17 cellular contexts compared by ENCODE assay signal in the genomic region with DNA sequence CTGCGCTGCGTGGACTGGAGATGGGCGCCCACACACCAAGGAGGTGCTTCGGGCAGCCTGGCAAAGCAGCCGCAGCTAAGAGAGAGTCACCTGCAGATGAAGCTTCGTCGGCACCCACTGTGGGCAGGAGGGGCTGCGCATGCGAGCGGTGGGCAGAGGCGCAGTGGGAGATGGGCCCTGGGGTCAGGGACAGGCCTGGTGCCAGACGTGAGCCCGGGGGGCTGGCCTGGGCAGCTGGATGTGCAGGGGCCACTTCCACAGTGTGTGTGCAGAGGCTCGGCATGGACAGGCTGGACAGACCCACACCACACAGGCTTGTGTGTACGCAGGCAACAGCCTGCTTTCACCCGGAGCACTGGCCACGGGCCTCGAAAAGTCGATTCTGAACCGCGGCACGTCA. TPM values are rescaled to one million over a fixed set of nuclear protein-coding genes. Genes with fewer than 3 reads are reported as not detected.
DNase-seq lines count a peak whose midpoint lies in the region; ATAC-seq, FAIRE-seq and TF ChIP-seq lines count a peak whose summit lies in the region.
"Had no signal": no experiment of that assay in that cellular context is flagged by ENCODE, and none has a peak within 500 bp of the region (broad histone marks: within the 10 kb centered on the region; RNA-seq: fewer than 3 reads in every experiment).

No MANE protein-coding gene starts in this region.

- H2BK20ac ChIP-seq in H1 (ENCODE audit: low read length), result no peak overlapping the region

- intact Hi-C loops in HepG2 (cut with micrococcal nuclease; ENCODE audit: unreplicated experiment), result no loop called here
- intact Hi-C loops in right lobe of liver (cut with DNase I), result no loop called here

- CTCF ChIA-PET in HepG2 (lab: Yijun Ruan, JAX; ENCODE audit: low intra/inter-chr PET ratio, low total read pairs), result no interaction called here
- CTCF ChIA-PET in H1 (lab: Charles Lee; ENCODE audit: partially characterized antibody), result no interaction called here

- H3K79me2 ChIP-seq in HepG2 (ENCODE audit: insufficient read depth, low read length), result no peaks in the 10 kb centered on the region
- H3K79me2 ChIP-seq in H1 (ENCODE audit: control insufficient read depth in 1 of 2, insufficient read depth in 2 of 2, low read length in 2 of 2), result no peaks in the 10 kb centered on the region; a peak in 1 of 4 replicates

- H3K79me1 ChIP-seq in H1 (ENCODE audit: low read depth, low read length), result peaks cover 9% of the 10 kb centered on the region

- H3K4me1 ChIP-seq in HepG2 (ENCODE audit: insufficient read depth, low read length), result peaks cover 7% of the 10 kb centered on the region; the same call in 1 of the 2 replicates
- H3K4me1 ChIP-seq in right lobe of liver, result no peaks in the 10 kb centered on the region
- H3K4me1 ChIP-seq in H1 (replicated peaks in 1 of 4; ENCODE audit: control insufficient read depth in 3 of 4, insufficient read depth in 4 of 4, low read length in 3 of 4), result no peaks in the 10 kb centered on the region

- no peak overlapping the region for H2AK5ac ChIP-seq in H1 (ENCODE audit: low read depth, low read length)

- ATAC-seq in HepG2 (no peak), right lobe of liver (no peak)

- POLR2A ChIA-PET in HepG2 (lab: Yijun Ruan, JAX) (no interaction called here), H1 (lab: Charles Lee; ENCODE audit: partially characterized antibody) (no interaction called here)

- 0 out of 2 replicates have a peak overlapping the region, but pooled peaks have one; percentile 25 for H4K8ac ChIP-seq in H1 (ENCODE audit: extremely low read depth, insufficient read depth, low read length)

- no peak overlapping the region for H2BK120ac ChIP-seq in H1 (replicated peaks; ENCODE audit: low read depth, low read length)

- H3K9me3 ChIP-seq in HepG2 (ENCODE audit: low read length), result no peaks in the 10 kb centered on the region
- no peaks in the 10 kb centered on the region for H3K9me3 ChIP-seq in right lobe of liver
- no peaks in the 10 kb centered on the region for H3K9me3 ChIP-seq in H1 (ENCODE audit: insufficient read depth in 2 of 2, low read depth in 1 of 2, low read length in 1 of 2)

- H3K23ac ChIP-seq in H1 (ENCODE audit: insufficient read length), result no peak overlapping the region

- no peak for FAIRE-seq in HepG2 (lab: Jason Lieb, UNC)
- FAIRE-seq in H1 (lab: Jason Lieb, UNC), result no peak
- FAIRE-seq: GM12891, GM18507 had no signal

- no peak overlapping the region for H3K4ac ChIP-seq in H1 (replicated peaks; ENCODE audit: insufficient read length, low read depth, low read length)

- TF ChIP-seq POLR2A in HepG2 (IDR thresholded peaks at IDR 0.05; ENCODE audit: insufficient read depth in 1 of 2, low read depth in 2 of 2, low read length in 2 of 2), result no peak
- no peak for TF ChIP-seq POLR2A in right lobe of liver (IDR thresholded peaks at IDR 0.05)
- TF ChIP-seq POLR2A in H1 (IDR thresholded peaks at IDR 0.05; ENCODE audit: control extremely low read depth in 1 of 2, low read depth in 2 of 2, low read length in 2 of 2), result no peak

- peaks cover 29 to 72% of the 10 kb centered on the region in 2 experiments for H3K36me3 ChIP-seq in HepG2 (replicated peaks in 1 of 2; ENCODE audit: control insufficient read depth in 1 of 2, insufficient read depth in 2 of 2, low read length in 2 of 2)
- H3K36me3 ChIP-seq in right lobe of liver, result peaks cover 0 to 64% (median 12%) of the 10 kb centered on the region in 4 donors
- peaks cover 7 to 62% (median 24%) of the 10 kb centered on the region in 4 experiments; a peak in 7 of 8 replicates for H3K36me3 ChIP-seq in H1 (ENCODE audit: control insufficient read depth in 2 of 4, insufficient read depth in 4 of 4, low read length in 3 of 4)

- no peak overlapping the region for H2AFZ ChIP-seq in HepG2 (ENCODE audit: low read length)
- H2AFZ ChIP-seq in H1 (ENCODE audit: low read length), result no peak overlapping the region

- DNase-seq in HepG2 (ENCODE audit: low spot score) (no peak), right lobe of liver (no peak), H1 (ENCODE audit: low read depth in 1 of 2, low spot score in 2 of 2) (no peak), NCI-H748 (lab: John Stamatoyannopoulos, UW; ENCODE audit: unreplicated experiment) (no peak)
- DNase-seq in stimulated activated CD4-positive, alpha-beta T cell treated with anti-CD3 and anti-CD28 coated beads, Interleukin-15, amount 100 ng/mL, for 24 hours, result no peak
- DNase-seq: C1 segment of cervical spinal cord, Calu3, COR-L47, DMS53, DMS79 treated with DMSO at 0.1 percent for 48 hours, GF-D8, GOT3, H7, HCEC 1CT had no signal

- no peak overlapping the region for H3K14ac ChIP-seq in H1 (ENCODE audit: insufficient read length)

- H4K20me1 ChIP-seq in HepG2 (ENCODE audit: insufficient read depth, low read length) (no peaks in the 10 kb centered on the region), H1 (replicated peaks in 1 of 2; ENCODE audit: control insufficient read depth in 1 of 2, insufficient read depth in 2 of 2, low read length in 2 of 2) (peaks cover 5 to 22% of the 10 kb centered on the region in 2 experiments)

- BruUV-seq in HepG2 (replicated peaks; lab: Mats Ljungman, UMichigan), result no TSS peak

- no peak overlapping the region for H2BK12ac ChIP-seq in H1 (ENCODE audit: low read depth, low read length)

- H2BK5ac ChIP-seq in H1 (ENCODE audit: low read depth, low read length), result 0 out of 2 replicates have a peak overlapping the region, but pooled peaks have one; percentile 16

- H3K27me3 ChIP-seq in HepG2 (ENCODE audit: control insufficient read depth in 1 of 2, insufficient read depth in 2 of 2, low read length in 2 of 2), result no peaks in the 10 kb centered on the region; a peak in 1 of 5 replicates
- no peaks in the 10 kb centered on the region for H3K27me3 ChIP-seq in right lobe of liver
- no peaks in the 10 kb centered on the region for H3K27me3 ChIP-seq in H1 (replicated peaks in 1 of 4; ENCODE audit: control insufficient read depth in 3 of 4, extremely low read depth in 1 of 4, insufficient read depth in 3 of 4, low read length in 3 of 4)

- H4K91ac ChIP-seq in H1 (replicated peaks; ENCODE audit: insufficient read length, low read length), result no peak overlapping the region

- in situ Hi-C loops in HepG2 (cut with HindIII; ENCODE audit: extremely low pct_ligation_motif_present, low pct_unique_long_range_greater_than_20kb), result no loop called here

- TF ChIP-seq EP300 in HepG2 (IDR thresholded peaks at IDR 0.05; ENCODE audit: low read depth in 2 of 2, low read length in 2 of 2) (no peak), HepG2 (CRISPR knock-in tag; IDR thresholded peaks at IDR 0.05; ENCODE audit: borderline replicate concordance) (no peak), H1 (IDR thresholded peaks at IDR 0.05; ENCODE audit: borderline replicate concordance in 1 of 2, low read depth in 2 of 2, low read length in 2 of 2) (no peak)

- H3K23me2 ChIP-seq in H1 (ENCODE audit: low read depth, low read length), result no peaks in the 10 kb centered on the region

- H3K27ac ChIP-seq in HepG2 (ENCODE audit: extremely low read length, insufficient read depth, low read length) (no peak overlapping the region), right lobe of liver (no peak overlapping the region), H1 (ENCODE audit: low read depth, low read length) (no peak overlapping the region)

- no peak overlapping the region for H3K56ac ChIP-seq in H1 (replicated peaks; ENCODE audit: insufficient read length, low read depth, low read length)

- TF ChIP-seq CTCF in HepG2 (CRISPR knock-in tag; IDR thresholded peaks at IDR 0.05) (no peak), right lobe of liver (IDR thresholded peaks at IDR 0.05) (no peak), H1 (IDR thresholded peaks at IDR 0.05; ENCODE audit: control extremely low read depth in 1 of 3, insufficient read depth in 1 of 3, low read depth in 1 of 3, low read length in 3 of 3) (no peak)

- H3K9ac ChIP-seq in HepG2 (ENCODE audit: insufficient read depth, low read depth, low read length) (no peak overlapping the region), H1 (replicated peaks in 1 of 4; ENCODE audit: extremely low read depth in 1 of 4, low read depth in 3 of 4, low read length in 3 of 4) (no peak overlapping the region)

- no peak overlapping the region for H3K4me3 ChIP-seq in HepG2 (replicated peaks in 1 of 3; ENCODE audit: insufficient read depth in 1 of 3, low read depth in 2 of 3, low read length in 3 of 3)
- H3K4me3 ChIP-seq in right lobe of liver, result no peak overlapping the region
- H3K4me3 ChIP-seq in H1 (ENCODE audit: extremely low read depth in 1 of 4, insufficient read depth in 2 of 4, low read depth in 3 of 4, low read length in 4 of 4), result no peak overlapping the region

- no peak overlapping the region for H4K5ac ChIP-seq in H1 (ENCODE audit: insufficient read length, low read depth, low read length)

- H2BK15ac ChIP-seq in H1 (ENCODE audit: low read length), result no peak overlapping the region

- TF ChIP-seq RAD21 in HepG2 (CRISPR knock-in tag; IDR thresholded peaks at IDR 0.05) (no peak), H1 (IDR thresholded peaks at IDR 0.05 in 1 of 2, conservative IDR thresholded peaks at IDR 0.05 in 1 of 2; ENCODE audit: low read depth in 2 of 2, low read length in 2 of 2) (no peak)

- H3K4me2 ChIP-seq in HepG2 (ENCODE audit: low read depth, low read length) (no peak overlapping the region), H1 (ENCODE audit: insufficient read depth in 1 of 2, low read depth in 2 of 2, low read length in 2 of 2) (no peak overlapping the region)

- whole genome bisulfite sequencing in HepG2 (ENCODE audit: low lambda C conversion rate), result 97% methylated on average over 15 of the region's 22 CpGs
- no CpG with 5 or more reads among the region's 22 CpGs for WGBS in right lobe of liver (ENCODE audit: insufficient coverage, low coverage, low lambda C conversion rate, missing lambda C conversion rate)
- WGBS in H1 (ENCODE audit: extremely low coverage in 1 of 2, insufficient coverage in 1 of 2, insufficient read length in 1 of 2, insufficient replicate concordance in 2 of 2, low coverage in 1 of 2, low lambda C conversion rate in 2 of 2, missing lambda C conversion rate in 1 of 2), 2 experiments, result 94% methylated on average over 21 of the region's 22 CpGs; no CpG with 5 or more reads in 1 of the 2 experiments

- H3K18ac ChIP-seq in H1 (ENCODE audit: extremely low read depth, low read length), result no peak overlapping the region

RNA-seq across cellular contexts. Expression of a gene that starts 18.6 kb away (rescaled TPM):
- 106 and 112 TPM in 2 replicates for total RNA-seq in HepG2 (2016; rRNA removed; fragmentation: Illumina TruSeq; extraction: Trizol)
- 119 TPM in 2 replicates for total RNA-seq in HepG2 (2016; cell fraction: cytosol; rRNA removed; fragmentation: Illumina TruSeq; extraction: Trizol; ENCODE audit: low read depth)
- 83.8 and 121 TPM in 2 replicates for total RNA-seq in HepG2 (2016; cell fraction: insoluble cytoplasmic fraction; rRNA removed; fragmentation: Illumina TruSeq; extraction: Trizol)
- 133 and 173 TPM in 2 replicates for total RNA-seq in HepG2 (2016; cell fraction: membrane; rRNA removed; fragmentation: Illumina TruSeq; extraction: Trizol)
- total RNA-seq in HepG2 (2016; cell fraction: nucleus; rRNA removed; fragmentation: Illumina TruSeq; extraction: Trizol), result 51.5 and 60.9 TPM in 2 replicates
- 78.5 and 123 TPM in 2 replicates for polyA plus RNA-seq in HepG2 (2011; rRNA removed)
- polyA plus RNA-seq in HepG2 (2011; cell fraction: cytosol; rRNA removed), result 87.2 and 182 TPM in 2 replicates
- 489 and 636 TPM in 2 replicates for polyA plus RNA-seq in HepG2 (2011; cell fraction: nucleus; rRNA removed)
- polyA plus RNA-seq in HepG2 (2012), result 69.0 and 92.6 TPM in 2 replicates
- 49.5 and 64.7 TPM in 2 replicates for polyA plus RNA-seq in HepG2 (2016; cell fraction: cytosol; fragmentation: Illumina TruSeq; extraction: Trizol; ENCODE audit: low read depth)
- polyA plus RNA-seq in HepG2 (2016; cell fraction: insoluble cytoplasmic fraction; fragmentation: Illumina TruSeq; extraction: Trizol; ENCODE audit: low read depth), result 101 and 112 TPM in 2 replicates
- polyA plus RNA-seq in HepG2 (2016; cell fraction: membrane; fragmentation: Illumina TruSeq; extraction: Trizol; ENCODE audit: low read depth), result 103 and 116 TPM in 2 replicates
- polyA plus RNA-seq in HepG2 (2016; cell fraction: nucleus; fragmentation: Illumina TruSeq; extraction: Trizol; ENCODE audit: insufficient read depth, low read depth), result 152 and 155 TPM in 2 replicates
- 136 and 350 TPM in 2 replicates for polyA minus RNA-seq in HepG2 (2011; rRNA and poly(A)+ RNA removed; ENCODE audit: low replicate concordance)
- 85.1 and 100 TPM in 2 replicates for polyA minus RNA-seq in HepG2 (2011; cell fraction: cytosol; rRNA and poly(A)+ RNA removed)
- 47.7 and 48.4 TPM in 2 replicates for polyA minus RNA-seq in HepG2 (2011; cell fraction: nucleus; rRNA and poly(A)+ RNA removed)
- 10 to 100 TPM; 74.8 to 85.5 (median 79.4) TPM for total RNA-seq in right lobe of liver
- total RNA-seq in H1 (2021; fragmentation: NEBNext Ultra II Directional; extraction: Animal tissue kit (Norgen Biotek cat#: 25700)), result 128 and 132 TPM in 2 replicates
- polyA plus RNA-seq in H1 (2011; rRNA removed), result 185 and 308 TPM in 2 replicates
- polyA plus RNA-seq in H1 (2011; cell fraction: cytosol; rRNA removed), result 211 TPM
- 631 TPM for polyA plus RNA-seq in H1 (2011; cell fraction: nucleus; rRNA removed)
- 85.5 to 186 TPM (median 163 TPM) in 4 replicates for polyA plus RNA-seq in H1 (2012, experiment 1 of 2)
- polyA plus RNA-seq in H1 (2012, experiment 2 of 2), result 85.3 TPM
- 72.7 TPM for polyA plus RNA-seq in H1 (2013, experiment 1 of 2)
- 71.3 TPM for polyA plus RNA-seq in H1 (2013, experiment 2 of 2)
- polyA minus RNA-seq in H1 (2011; rRNA and poly(A)+ RNA removed), result 83.5 and 84.0 TPM in 2 replicates
- 128 TPM for polyA minus RNA-seq in H1 (2011; cell fraction: cytosol; rRNA and poly(A)+ RNA removed)
- polyA minus RNA-seq in H1 (2011; cell fraction: nucleus; rRNA and poly(A)+ RNA removed), result 95.0 TPM

RNA-seq across cellular contexts. Expression of a gene that starts 57.9 kb away (rescaled TPM):
- total RNA-seq in HepG2 (2016; rRNA removed; fragmentation: Illumina TruSeq; extraction: Trizol) (12.5 and 17.4 TPM in 2 replicates), right lobe of liver (100 to 1,000 TPM in 3 of 6 experiments, 10 to 100 TPM in 3; 41.9 to 138 (median 99.9) TPM)
- total RNA-seq in HepG2 (2016; cell fraction: cytosol; rRNA removed; fragmentation: Illumina TruSeq; extraction: Trizol; ENCODE audit: low read depth), result 4.7 and 5.3 TPM in 2 replicates
- total RNA-seq in HepG2 (2016; cell fraction: insoluble cytoplasmic fraction; rRNA removed; fragmentation: Illumina TruSeq; extraction: Trizol), result 13.2 and 25.5 TPM in 2 replicates
- total RNA-seq in HepG2 (2016; cell fraction: membrane; rRNA removed; fragmentation: Illumina TruSeq; extraction: Trizol), result 9.4 and 9.5 TPM in 2 replicates
- total RNA-seq in HepG2 (2016; cell fraction: nucleus; rRNA removed; fragmentation: Illumina TruSeq; extraction: Trizol), result 15.0 and 17.4 TPM in 2 replicates
- polyA plus RNA-seq in HepG2 (2011; rRNA removed) (55.2 and 80.8 TPM in 2 replicates), H1 (2011; rRNA removed) (2.8 and 5.2 TPM in 2 replicates)
- polyA plus RNA-seq in HepG2 (2011; cell fraction: cytosol; rRNA removed), result 34.7 and 69.3 TPM in 2 replicates
- polyA plus RNA-seq in HepG2 (2011; cell fraction: nucleus; rRNA removed), result 320 and 335 TPM in 2 replicates
- 21.8 and 46.8 TPM in 2 replicates for polyA plus RNA-seq in HepG2 (2012)
- 3.7 and 4.9 TPM in 2 replicates for polyA plus RNA-seq in HepG2 (2016; cell fraction: cytosol; fragmentation: Illumina TruSeq; extraction: Trizol; ENCODE audit: low read depth)
- 12.3 and 15.6 TPM in 2 replicates for polyA plus RNA-seq in HepG2 (2016; cell fraction: insoluble cytoplasmic fraction; fragmentation: Illumina TruSeq; extraction: Trizol; ENCODE audit: low read depth)
- 8.6 and 9.0 TPM in 2 replicates for polyA plus RNA-seq in HepG2 (2016; cell fraction: membrane; fragmentation: Illumina TruSeq; extraction: Trizol; ENCODE audit: low read depth)
- polyA plus RNA-seq in HepG2 (2016; cell fraction: nucleus; fragmentation: Illumina TruSeq; extraction: Trizol; ENCODE audit: insufficient read depth, low read depth), result 34.9 and 43.2 TPM in 2 replicates
- 0.65 and 46.4 TPM in 2 replicates for polyA minus RNA-seq in HepG2 (2011; rRNA and poly(A)+ RNA removed; ENCODE audit: low replicate concordance)
- 20.2 and 29.8 TPM in 2 replicates for polyA minus RNA-seq in HepG2 (2011; cell fraction: cytosol; rRNA and poly(A)+ RNA removed)
- 33.9 and 38.4 TPM in 2 replicates for polyA minus RNA-seq in HepG2 (2011; cell fraction: nucleus; rRNA and poly(A)+ RNA removed)
- 2.8 and 3.2 TPM in 2 replicates for total RNA-seq in H1 (2021; fragmentation: NEBNext Ultra II Directional; extraction: Animal tissue kit (Norgen Biotek cat#: 25700))
- polyA plus RNA-seq in H1 (2011; cell fraction: cytosol; rRNA removed), result 3.7 TPM
- polyA plus RNA-seq in H1 (2011; cell fraction: nucleus; rRNA removed), result 16.5 TPM
- 1.8 to 3.9 TPM (median 3.1 TPM) in 4 replicates for polyA plus RNA-seq in H1 (2012, experiment 1 of 2)
- 2.1 TPM for polyA plus RNA-seq in H1 (2012, experiment 2 of 2)
- polyA plus RNA-seq in H1 (2013, experiment 1 of 2), result 4.0 TPM
- polyA plus RNA-seq in H1 (2013, experiment 2 of 2), result 3.3 TPM
- polyA minus RNA-seq in H1 (2011; rRNA and poly(A)+ RNA removed), result 0.15 and 0.79 TPM in 2 replicates
- polyA minus RNA-seq in H1 (2011; cell fraction: cytosol; rRNA and poly(A)+ RNA removed), result 4.3 TPM
- 5.1 TPM for polyA minus RNA-seq in H1 (2011; cell fraction: nucleus; rRNA and poly(A)+ RNA removed)
- total RNA-seq: G401 had no signal

RNA-seq across cellular contexts. Expression of a gene that starts 59.4 kb away (rescaled TPM):
- 52.0 and 65.2 TPM in 2 replicates for total RNA-seq in HepG2 (2016; rRNA removed; fragmentation: Illumina TruSeq; extraction: Trizol)
- total RNA-seq in HepG2 (2016; cell fraction: cytosol; rRNA removed; fragmentation: Illumina TruSeq; extraction: Trizol; ENCODE audit: low read depth), result 10.0 and 10.5 TPM in 2 replicates
- 55.0 and 59.4 TPM in 2 replicates for total RNA-seq in HepG2 (2016; cell fraction: insoluble cytoplasmic fraction; rRNA removed; fragmentation: Illumina TruSeq; extraction: Trizol)
- total RNA-seq in HepG2 (2016; cell fraction: membrane; rRNA removed; fragmentation: Illumina TruSeq; extraction: Trizol), result 23.7 and 24.2 TPM in 2 replicates
- 30.2 and 31.7 TPM in 2 replicates for total RNA-seq in HepG2 (2016; cell fraction: nucleus; rRNA removed; fragmentation: Illumina TruSeq; extraction: Trizol)
- polyA plus RNA-seq in HepG2 (2011; rRNA removed), result 57.1 and 60.7 TPM in 2 replicates
- 48.5 and 73.3 TPM in 2 replicates for polyA plus RNA-seq in HepG2 (2011; cell fraction: cytosol; rRNA removed)
- polyA plus RNA-seq in HepG2 (2011; cell fraction: nucleus; rRNA removed), result 171 and 221 TPM in 2 replicates
- 28.9 and 30.8 TPM in 2 replicates for polyA plus RNA-seq in HepG2 (2012)
- 5.9 and 6.3 TPM in 2 replicates for polyA plus RNA-seq in HepG2 (2016; cell fraction: cytosol; fragmentation: Illumina TruSeq; extraction: Trizol; ENCODE audit: low read depth)
- polyA plus RNA-seq in HepG2 (2016; cell fraction: insoluble cytoplasmic fraction; fragmentation: Illumina TruSeq; extraction: Trizol; ENCODE audit: low read depth), result 60.8 and 67.1 TPM in 2 replicates
- 15.8 and 16.9 TPM in 2 replicates for polyA plus RNA-seq in HepG2 (2016; cell fraction: membrane; fragmentation: Illumina TruSeq; extraction: Trizol; ENCODE audit: low read depth)
- 69.6 and 72.4 TPM in 2 replicates for polyA plus RNA-seq in HepG2 (2016; cell fraction: nucleus; fragmentation: Illumina TruSeq; extraction: Trizol; ENCODE audit: insufficient read depth, low read depth)
- polyA minus RNA-seq in HepG2 (2011; rRNA and poly(A)+ RNA removed; ENCODE audit: low replicate concordance), result 56.6 and 139 TPM in 2 replicates
- polyA minus RNA-seq in HepG2 (2011; cell fraction: cytosol; rRNA and poly(A)+ RNA removed), result 41.7 and 45.7 TPM in 2 replicates
- 40.9 and 44.3 TPM in 2 replicates for polyA minus RNA-seq in HepG2 (2011; cell fraction: nucleus; rRNA and poly(A)+ RNA removed)
- total RNA-seq in right lobe of liver, result 10 to 100 TPM; 24.3 to 42.0 (median 27.9) TPM
- total RNA-seq in H1 (2021; fragmentation: NEBNext Ultra II Directional; extraction: Animal tissue kit (Norgen Biotek cat#: 25700)), result 75.3 and 75.8 TPM in 2 replicates
- polyA plus RNA-seq in H1 (2011; rRNA removed), result 133 and 166 TPM in 2 replicates
- 136 TPM for polyA plus RNA-seq in H1 (2011; cell fraction: cytosol; rRNA removed)
- 178 TPM for polyA plus RNA-seq in H1 (2011; cell fraction: nucleus; rRNA removed)
- 65.1 to 86.6 TPM (median 84.3 TPM) in 4 replicates for polyA plus RNA-seq in H1 (2012, experiment 1 of 2)
- 68.5 TPM for polyA plus RNA-seq in H1 (2012, experiment 2 of 2)
- polyA plus RNA-seq in H1 (2013, experiment 1 of 2), result 51.3 TPM
- polyA plus RNA-seq in H1 (2013, experiment 2 of 2), result 48.3 TPM
- polyA minus RNA-seq in H1 (2011; rRNA and poly(A)+ RNA removed), result 55.7 and 65.9 TPM in 2 replicates
- 67.3 TPM for polyA minus RNA-seq in H1 (2011; cell fraction: cytosol; rRNA and poly(A)+ RNA removed)
- polyA minus RNA-seq in H1 (2011; cell fraction: nucleus; rRNA and poly(A)+ RNA removed), result 68.6 TPM
